ENCODE assay signal across 17 cellular contexts in the genomic region with DNA sequence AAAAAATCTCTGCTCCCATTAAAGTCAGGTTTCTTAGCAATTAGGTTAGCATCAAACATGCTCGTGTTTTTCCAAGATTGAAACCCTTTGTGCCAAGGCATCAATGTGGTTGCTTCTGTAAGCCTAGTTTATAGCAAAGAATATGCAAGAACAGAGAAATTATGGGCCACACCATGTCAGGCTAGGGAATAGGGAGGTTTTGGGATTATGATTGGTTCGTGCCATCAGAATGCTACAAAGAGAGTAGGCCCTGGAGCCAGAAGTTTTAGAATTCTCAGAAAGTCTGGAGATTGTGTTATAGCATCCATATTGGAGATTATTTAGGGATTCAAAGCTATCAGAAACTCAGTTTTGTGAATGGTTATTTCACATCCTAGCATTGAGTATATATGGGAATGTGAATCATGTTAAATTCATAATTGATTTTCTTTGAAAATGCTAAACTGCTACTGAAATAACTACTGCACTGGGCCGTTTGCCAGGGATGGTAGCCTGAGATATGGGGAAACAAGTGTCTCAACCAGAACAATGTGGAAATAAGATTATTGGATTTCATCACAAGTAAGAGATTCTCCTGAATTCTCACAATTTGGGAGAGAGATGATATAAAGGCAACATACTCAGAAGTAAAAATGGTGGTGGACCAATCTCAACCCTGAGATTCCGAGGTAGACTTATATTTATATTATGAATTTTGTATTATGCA. TPM values are rescaled to one million over a fixed set of nuclear protein-coding genes. Genes with fewer than 3 reads are reported as not detected.
DNase-seq lines count a peak whose midpoint lies in the region; TF ChIP-seq lines count a peak whose summit lies in the region.
"Had no signal": no experiment of that assay in that cellular context is flagged by ENCODE, and none has a peak within 500 bp of the region (broad histone marks: within the 10 kb centered on the region; RNA-seq: fewer than 3 reads in every experiment).

No MANE protein-coding gene starts in this region.

- no peak overlapping the region for H3K4ac ChIP-seq in mesenchymal stem cell (ENCODE audit: low read depth in 1 of 2, low read length in 2 of 2)

- H4K91ac ChIP-seq in mesenchymal stem cell (ENCODE audit: low read length) = no peak overlapping the region

- DNase-seq in SIG-M5 treated with dmso at 0.1 percent for 504 hours (lab: John Stamatoyannopoulos, UW; ENCODE audit: unreplicated experiment) = peak; percentile 6
- DNase-seq in SIG-M5 (lab: John Stamatoyannopoulos, UW) = no peak
- peak; percentile 8 for DNase-seq in GM04504 (ENCODE audit: low read depth)
- peak; percentile 48 for DNase-seq in adipocyte (ENCODE audit: low read depth)
- DNase-seq in mesenchymal stem cell = peak; percentile 18
- no peak for DNase-seq in colonic mucosa
- DNase-seq in NCI-H1092 (lab: John Stamatoyannopoulos, UW) = no peak
- no peak for DNase-seq in DMS79 treated with DMSO at 0.1 percent for 48 hours (lab: John Stamatoyannopoulos, UW)
- DNase-seq: lower lobe of right lung; NCI-H1048; NCI-H2171 treated with DMSO at 0.1 percent for 48 hours; NK-92 treated with Interleukin-12 subunit alpha and Interleukin-12 subunit beta, amount 100 ng/mL, for 24 hours; right lobe of liver; stimulated activated CD4-positive, alpha-beta T cell treated with anti-CD3 and anti-CD28 coated beads, Interleukin-4, amount 100 ng/mL, for 4 hours; upper lobe of left lung had no signal

- no peak overlapping the region for H3K18ac ChIP-seq in mesenchymal stem cell (ENCODE audit: low read depth in 1 of 2, low read length in 2 of 2)

- H2AK5ac ChIP-seq in mesenchymal stem cell (ENCODE audit: low read length, severe bottlenecking) = no peak overlapping the region

- H2BK12ac ChIP-seq in mesenchymal stem cell (ENCODE audit: low read length in 2 of 2) = no peak overlapping the region

- peaks cover 9% of the 10 kb centered on the region for H3K79me1 ChIP-seq in mesenchymal stem cell (replicated peaks; ENCODE audit: low read length, poor library complexity, severe bottlenecking)

- H3K27ac ChIP-seq in mesenchymal stem cell (ENCODE audit: low read length, poor library complexity, severe bottlenecking) = no peak overlapping the region
- no peak overlapping the region for H3K27ac ChIP-seq in colonic mucosa
- H3K27ac ChIP-seq: lower lobe of right lung, neural progenitor cell, right lobe of liver, SJSA1, upper lobe of left lung had no signal

- H3K27me3 ChIP-seq in adipocyte (replicated peaks; ENCODE audit: control insufficient read depth, insufficient read depth, low read length) (no peaks in the 10 kb centered on the region), mesenchymal stem cell (ENCODE audit: control insufficient read depth in 1 of 2, insufficient read depth in 1 of 2, low read length in 2 of 2) (no peaks in the 10 kb centered on the region), colonic mucosa (no peaks in the 10 kb centered on the region)
- H3K27me3 ChIP-seq: neural progenitor cell, right lobe of liver, SJSA1, upper lobe of left lung had no signal

- no peak overlapping the region for H4K8ac ChIP-seq in mesenchymal stem cell (ENCODE audit: low read length)

- no peak overlapping the region for H3K9ac ChIP-seq in adipocyte (ENCODE audit: low read length)
- no peak overlapping the region for H3K9ac ChIP-seq in mesenchymal stem cell (ENCODE audit: low read length)
- no peak overlapping the region for H3K9ac ChIP-seq in colonic mucosa (ENCODE audit: low read depth in 2 of 2, low read length in 2 of 2)
- H3K9ac ChIP-seq: neural progenitor cell had no signal

- H3K9me3 ChIP-seq in adipocyte (ENCODE audit: control insufficient read depth, low read length) (no peaks in the 10 kb centered on the region), mesenchymal stem cell (ENCODE audit: control insufficient read depth, low read length) (no peaks in the 10 kb centered on the region), colonic mucosa (no peaks in the 10 kb centered on the region)
- H3K9me3 ChIP-seq: lower lobe of right lung, right lobe of liver, SJSA1, upper lobe of left lung had no signal

- H3K14ac ChIP-seq in mesenchymal stem cell (ENCODE audit: low read length in 2 of 2) = no peak overlapping the region

- no peak overlapping the region for H2BK15ac ChIP-seq in mesenchymal stem cell (ENCODE audit: low read depth, poor library complexity, severe bottlenecking)

- H2BK120ac ChIP-seq in mesenchymal stem cell (ENCODE audit: low read depth, low read length) = no peak overlapping the region

- no peak overlapping the region for H2AFZ ChIP-seq in mesenchymal stem cell (ENCODE audit: low read depth, low read length)
- H2AFZ ChIP-seq: neural progenitor cell had no signal

- H3K23ac ChIP-seq in mesenchymal stem cell (ENCODE audit: low read length in 2 of 2) = no peak overlapping the region

- no peak overlapping the region for H3K4me2 ChIP-seq in mesenchymal stem cell (ENCODE audit: low read length, poor library complexity, severe bottlenecking)
- H3K4me2 ChIP-seq: neural progenitor cell had no signal

- intact Hi-C loops in colonic mucosa (cut with DNase I) = no loop called here

- H3K36me3 ChIP-seq in adipocyte (ENCODE audit: control insufficient read depth, insufficient read depth, low read length, severe bottlenecking) = no peaks in the 10 kb centered on the region
- H3K36me3 ChIP-seq in mesenchymal stem cell (ENCODE audit: control insufficient read depth in 1 of 2, insufficient read depth in 2 of 2, low read depth in 1 of 2, low read length in 2 of 2) = peaks cover 4 to 17% of the 10 kb centered on the region in 2 experiments
- H3K36me3 ChIP-seq in colonic mucosa = no peaks in the 10 kb centered on the region
- H3K36me3 ChIP-seq: lower lobe of right lung, neural progenitor cell, right lobe of liver, SJSA1, upper lobe of left lung had no signal

- TF ChIP-seq CTCF in colonic mucosa (IDR thresholded peaks at IDR 0.05) = no peak

- H3K4me3 ChIP-seq in adipocyte (ENCODE audit: low read length) (no peak overlapping the region), mesenchymal stem cell (ENCODE audit: insufficient read depth in 1 of 2, low read depth in 1 of 2, low read length in 2 of 2) (no peak overlapping the region), colonic mucosa (no peak overlapping the region)
- H3K4me3 ChIP-seq: lower lobe of right lung, neural progenitor cell, right lobe of liver, SJSA1, upper lobe of left lung had no signal

- WGBS in mesenchymal stem cell = 98% methylated on average over 3 of the region's 4 CpGs

- H2BK5ac ChIP-seq in mesenchymal stem cell (ENCODE audit: low read depth, low read length, poor library complexity, severe bottlenecking) = no peak overlapping the region

- H3K4me1 ChIP-seq in adipocyte (ENCODE audit: control insufficient read depth, insufficient read depth, low read length) (peaks cover 28% of the 10 kb centered on the region), mesenchymal stem cell (ENCODE audit: control insufficient read depth, insufficient read depth, low read depth, low read length) (no peaks in the 10 kb centered on the region), colonic mucosa (no peaks in the 10 kb centered on the region)
- H3K4me1 ChIP-seq: right lobe of liver, SJSA1 had no signal

RNA-seq across cellular contexts. Expression of gene ZNF292, which starts 45.3 kb away (rescaled TPM):
- polyA plus RNA-seq in mesenchymal stem cell (2013, experiment 1 of 2) = 13.3 TPM
- polyA plus RNA-seq in mesenchymal stem cell (2013, experiment 2 of 2) = 13.7 TPM
- 10 to 100 TPM; 30.6 to 56.4 TPM for total RNA-seq in colonic mucosa

Comparison
In these comparisons a context has a peak if more than half of its experiments do, and no peak if none do; other contexts are left out.
1. DNase-seq: peak in SIG-M5 treated with dmso at 0.1 percent for 504 hours (single experiment), GM04504 (single experiment), adipocyte (single experiment) and mesenchymal stem cell (single experiment); none in SIG-M5 (single experiment), colonic mucosa (single experiment), NCI-H1092 (single experiment) and DMS79 treated with DMSO at 0.1 percent for 48 hours (single experiment).